ENCODE assay signal across 30 cellular contexts in genomic region chr1:2053217-2053616, GRCh38. TPM values are rescaled to one million over a fixed set of nuclear protein-coding genes. Genes with fewer than 3 reads are reported as not detected.
DNase-seq lines count a peak whose midpoint lies in the region; ATAC-seq and TF ChIP-seq lines count a peak whose summit lies in the region.
"Had no signal": no experiment of that assay in that cellular context is flagged by ENCODE, and none has a peak within 500 bp of the region (broad histone marks: within the 10 kb centered on the region; RNA-seq: fewer than 3 reads in every experiment).

No MANE protein-coding gene starts in this region.

- H4K12ac ChIP-seq in trophoblast cell (ENCODE audit: low read depth, low read length): no peak overlapping the region

- peaks cover 92% of the 10 kb centered on the region for H3K4me1 ChIP-seq in BLaER1
- no peaks in the 10 kb centered on the region; the same call in 1 of the 2 replicates for H3K4me1 ChIP-seq in HEK293 (ENCODE audit: control insufficient read depth, insufficient read depth, low read length)
- peaks cover 18 to 22% of the 10 kb centered on the region in 2 experiments for H3K4me1 ChIP-seq in trophoblast cell (ENCODE audit: control insufficient read depth in 1 of 2, insufficient read depth in 2 of 2, low read length in 2 of 2)
- H3K4me1 ChIP-seq: BE2C, psoas muscle, SJCRH30 had no signal

- H2AFZ ChIP-seq in trophoblast cell (ENCODE audit: insufficient read depth, low read length, poor library complexity): no peak overlapping the region
- H2AFZ ChIP-seq: GM23248 had no signal

- peaks cover 17% of the 10 kb centered on the region for H3K79me2 ChIP-seq in trophoblast cell (ENCODE audit: control insufficient read depth, insufficient read depth, low read length, poor library complexity)

- TF ChIP-seq CTCF in HEK293 (tag by site-specific recombination; IDR thresholded peaks at IDR 0.05): no peak

- H2BK12ac ChIP-seq in trophoblast cell (ENCODE audit: low read length): no peak overlapping the region

- WGBS in trophoblast cell (ENCODE audit: extremely low coverage, insufficient coverage, insufficient read length): no CpG with 5 or more reads among the region's 17 CpGs

- peaks cover 22% of the 10 kb centered on the region for H3K4me1 Mint-ChIP-seq in central memory CD8-positive, alpha-beta T cell
- peaks cover 14 to 23% (median 20%) of the 10 kb centered on the region in 4 donors for H3K4me1 Mint-ChIP-seq in naive thymus-derived CD8-positive, alpha-beta T cell

- peak overlapping the region; percentile 76 for H3K27ac ChIP-seq in BLaER1
- no peak overlapping the region for H3K27ac ChIP-seq in HEK293 (ENCODE audit: extremely low read depth, low read depth, low read length)
- no peak overlapping the region for H3K27ac ChIP-seq in trophoblast cell (ENCODE audit: low read depth, low read length)
- H3K27ac ChIP-seq: GM23248, psoas muscle, SJCRH30, thoracic aorta had no signal

- H4K8ac ChIP-seq in trophoblast cell (ENCODE audit: low read depth, low read length): no peak overlapping the region

- H3K4me3 ChIP-seq in BLaER1 (no peak overlapping the region), HEK293 (ENCODE audit: low read depth, low read length) (no peak overlapping the region), trophoblast cell (ENCODE audit: low read depth, low read length) (no peak overlapping the region)
- H3K4me3 ChIP-seq: cardiac muscle cell, GM23248, psoas muscle, SJCRH30, thoracic aorta had no signal

- no peak overlapping the region for H3K9ac ChIP-seq in BLaER1
- H3K9ac ChIP-seq in trophoblast cell (ENCODE audit: low read length): no peak overlapping the region
- H3K9ac ChIP-seq: GM23248 had no signal

- no peaks in the 10 kb centered on the region for H3K9me3 Mint-ChIP-seq in central memory CD8-positive, alpha-beta T cell
- H3K9me3 Mint-ChIP-seq in naive thymus-derived CD8-positive, alpha-beta T cell: no peaks in the 10 kb centered on the region
- H3K9me3 Mint-ChIP-seq: activated CD8-positive, alpha-beta T cell treated with anti-CD3 and anti-CD28 coated beads for 36 hours; activated naive CD4-positive, alpha-beta T cell treated with anti-CD3 and anti-CD28 coated beads, Interleukin-2, amount 50 U/mL, for 72 hours; stimulated activated naive CD8-positive, alpha-beta T cell treated with anti-CD3 and anti-CD28 coated beads, Interleukin-15, Interleukin-2, amounts not matched to agents 100 ng/mL and 50 ng/mL, for 24 hours had no signal

- H3K14ac ChIP-seq in trophoblast cell (ENCODE audit: low read length): no peak overlapping the region

- H3K36me3 Mint-ChIP-seq in central memory CD8-positive, alpha-beta T cell (ENCODE audit: insufficient read depth): peaks cover 11% of the 10 kb centered on the region
- peaks cover 0 to 25% (median 0%) of the 10 kb centered on the region in 3 donors for H3K36me3 Mint-ChIP-seq in naive thymus-derived CD8-positive, alpha-beta T cell
- H3K36me3 Mint-ChIP-seq: activated naive CD4-positive, alpha-beta T cell treated with anti-CD3 and anti-CD28 coated beads, Interleukin-2, amount 50 U/mL, for 72 hours had no signal

- H2BK5ac ChIP-seq in trophoblast cell (ENCODE audit: low read depth, low read length, poor library complexity): no peak overlapping the region

- no peak for ATAC-seq in central memory CD8-positive, alpha-beta T cell (replicated peaks; ENCODE audit: extremely low read depth, poor library complexity, severe bottlenecking)
- ATAC-seq in naive thymus-derived CD8-positive, alpha-beta T cell: no peak
- ATAC-seq in GM19023 (IDR thresholded peaks at IDR 0.05; ENCODE audit: unreplicated experiment) (no peak), GM21825 (IDR thresholded peaks at IDR 0.05; ENCODE audit: unreplicated experiment) (no peak)
- ATAC-seq: activated CD8-positive, alpha-beta T cell treated with anti-CD3 and anti-CD28 coated beads for 36 hours; activated naive CD4-positive, alpha-beta T cell treated with anti-CD3 and anti-CD28 coated beads, Interleukin-2, amount 50 U/mL, for 72 hours; esophagus mucosa; Panc1; psoas muscle had no signal

- no peaks in the 10 kb centered on the region for H3K27me3 Mint-ChIP-seq in central memory CD8-positive, alpha-beta T cell
- peaks cover 0 to 6% (median 2%) of the 10 kb centered on the region in 5 donors for H3K27me3 Mint-ChIP-seq in naive thymus-derived CD8-positive, alpha-beta T cell

- H3K4me3 Mint-ChIP-seq in central memory CD8-positive, alpha-beta T cell: peak overlapping the region; percentile 70
- peak overlapping the region in 8 of 10 donors; percentile 4 to 77 (median 40) for H3K4me3 Mint-ChIP-seq in naive thymus-derived CD8-positive, alpha-beta T cell
- H3K4me3 Mint-ChIP-seq: stimulated activated naive CD8-positive, alpha-beta T cell treated with anti-CD3 and anti-CD28 coated beads, Interleukin-15, Interleukin-2, amounts not matched to agents 100 ng/mL and 50 ng/mL, for 24 hours had no signal

- CTCF ChIA-PET in HEK293 (lab: Yijun Ruan, JAX): interaction anchor here (1.0 to 1.8 kb wide), 2 partner anchors 8 to 87 kb away, joined by 4 to 7 read pairs; no protein-coding TSS in a partner anchor

- H3K36me3 ChIP-seq in BLaER1: no peaks in the 10 kb centered on the region; the same call in 1 of the 2 replicates
- peaks cover 3 to 23% of the 10 kb centered on the region in 2 experiments; a peak in 2 of 3 replicates for H3K36me3 ChIP-seq in HEK293 (ENCODE audit: control insufficient read depth in 2 of 2, insufficient read depth in 1 of 2, low read length in 2 of 2)
- H3K36me3 ChIP-seq in trophoblast cell (ENCODE audit: control insufficient read depth in 1 of 2, insufficient read depth in 2 of 2, low read length in 2 of 2): peaks cover 19 to 20% of the 10 kb centered on the region in 2 experiments
- H3K36me3 ChIP-seq: BE2C, SJCRH30, thoracic aorta had no signal

- peaks cover 15% of the 10 kb centered on the region for H4K20me1 ChIP-seq in BLaER1

- no peak overlapping the region for H2BK120ac ChIP-seq in trophoblast cell (ENCODE audit: insufficient read depth, low read length, poor library complexity)

- H3K9me3 ChIP-seq in BLaER1 (no peaks in the 10 kb centered on the region), HEK293 (ENCODE audit: control insufficient read depth, insufficient read depth, low read depth, low read length) (no peaks in the 10 kb centered on the region), trophoblast cell (ENCODE audit: insufficient read depth, low read depth, low read length) (peaks cover 2% of the 10 kb centered on the region)
- H3K9me3 ChIP-seq: BE2C, psoas muscle, SJCRH30, thoracic aorta had no signal

- H3K27me3 ChIP-seq in BLaER1: peaks cover 45% of the 10 kb centered on the region
- H3K27me3 ChIP-seq in trophoblast cell (ENCODE audit: insufficient read depth, low read length): peaks cover 4% of the 10 kb centered on the region
- H3K27me3 ChIP-seq: cardiac muscle cell had no signal

- H2AK5ac ChIP-seq in trophoblast cell (ENCODE audit: low read length): no peak overlapping the region

- peak overlapping the region; percentile 90 for H3K4me2 ChIP-seq in BLaER1
- no peak overlapping the region for H3K4me2 ChIP-seq in trophoblast cell (ENCODE audit: low read length)

- peak overlapping the region; percentile 64 for H3K27ac Mint-ChIP-seq in central memory CD8-positive, alpha-beta T cell (ENCODE audit: low read depth)
- H3K27ac Mint-ChIP-seq in naive thymus-derived CD8-positive, alpha-beta T cell: peak overlapping the region in 3 of 10 donors; percentile 29 to 63 (median 43)
- H3K27ac Mint-ChIP-seq: activated CD8-positive, alpha-beta T cell treated with anti-CD3 and anti-CD28 coated beads for 36 hours; activated naive CD4-positive, alpha-beta T cell treated with anti-CD3 and anti-CD28 coated beads, Interleukin-2, amount 50 U/mL, for 72 hours; stimulated activated naive CD8-positive, alpha-beta T cell treated with anti-CD3 and anti-CD28 coated beads, Interleukin-15, Interleukin-2, amounts not matched to agents 100 ng/mL and 50 ng/mL, for 24 hours had no signal

- H3K79me1 ChIP-seq in trophoblast cell (ENCODE audit: low read length): peaks cover 10% of the 10 kb centered on the region

- no peak overlapping the region for H3K23ac ChIP-seq in trophoblast cell (ENCODE audit: low read length)

- no peak overlapping the region for H4K91ac ChIP-seq in trophoblast cell (ENCODE audit: low read depth, low read length)

- no peak overlapping the region for H3K18ac ChIP-seq in trophoblast cell (ENCODE audit: low read length)

- POLR2A ChIA-PET in HEK293 (lab: Yijun Ruan, JAX): no interaction called here
- POLR2A ChIA-PET in naive thymus-derived CD8-positive, alpha-beta T cell (lab: Charles Lee): no interaction called here

- no peak for DNase-seq in central memory CD8-positive, alpha-beta T cell (ENCODE audit: low spot score in 2 of 2)
- no peak for DNase-seq in naive thymus-derived CD8-positive, alpha-beta T cell
- DNase-seq in UCSD-AML1 (lab: John Stamatoyannopoulos, UW; ENCODE audit: unreplicated experiment): no peak
- DNase-seq in trophoblast cell: no peak
- DNase-seq: activated CD8-positive, alpha-beta T cell treated with anti-CD3 and anti-CD28 coated beads for 36 hours; aorta; BE2C; cortex of kidney; foreskin fibroblast; GM23248; head of caudate nucleus; mesendoderm; NCI-H1105; NCI-H187 treated with DMSO at 0.1 percent for 48 hours; NCI-H69; nucleus accumbens; psoas muscle; SJCRH30 had no signal

- H3K4ac ChIP-seq in trophoblast cell (ENCODE audit: low read depth, low read length): no peak overlapping the region

TF ChIP-seq in HEK293, 187 proteins besides CTCF, POLR2A, EP300 and RAD21 (continues in another document):
- TF ChIP-seq ZSCAN16 (tag by site-specific recombination; IDR thresholded peaks at IDR 0.05) (peak; percentile 93), ZBTB8A (tag by site-specific recombination; IDR thresholded peaks at IDR 0.05) (no peak), ZBTB7A (tag by site-specific recombination; IDR thresholded peaks at IDR 0.05; ENCODE audit: low read depth) (no peak), KLF7 (tag by site-specific recombination; IDR thresholded peaks at IDR 0.05; ENCODE audit: borderline replicate concordance) (no peak), ZNF843 (tag by site-specific recombination; IDR thresholded peaks at IDR 0.05) (no peak), ZNF76 (tag by site-specific recombination; IDR thresholded peaks at IDR 0.05; ENCODE audit: borderline replicate concordance, low read depth) (no peak), ZNF677 (tag by site-specific recombination; IDR thresholded peaks at IDR 0.05) (no peak), ZNF184 (tag by site-specific recombination; IDR thresholded peaks at IDR 0.05) (no peak)

RNA-seq across cellular contexts. Expression of gene PRKCZ, which starts 3.0 kb away (rescaled TPM):
- total RNA-seq in naive thymus-derived CD8-positive, alpha-beta T cell: 10 to 100 TPM; 29.8 to 33.9 TPM
- 10 to 100 TPM in 1 of 3 donors, 1 to 10 TPM in 2; 7.8 to 11.3 (median 9.2) TPM for polyA plus RNA-seq in naive thymus-derived CD8-positive, alpha-beta T cell
- polyA plus RNA-seq in trophoblast cell (2013): 232 and 240 TPM in 2 replicates

RNA-seq across cellular contexts. Expression of gene GABRD, which starts 34.1 kb away (rescaled TPM):
- not detected for total RNA-seq in naive thymus-derived CD8-positive, alpha-beta T cell
- not detected for polyA plus RNA-seq in naive thymus-derived CD8-positive, alpha-beta T cell
- polyA plus RNA-seq in trophoblast cell (2013): 0.05 and 0.08 TPM in 2 replicates
- total RNA-seq: A673; activated CD8-positive, alpha-beta T cell treated with anti-CD3 and anti-CD28 coated beads for 36 hours; activated naive CD4-positive, alpha-beta T cell treated with anti-CD3 and anti-CD28 coated beads, Interleukin-2, amount 50 U/mL, for 72 hours; cardiac muscle cell; GM23248; myocyte; SJCRH30; thoracic aorta had no signal
- polyA plus RNA-seq: aorta, cardiac muscle cell, GM23248 had no signal

RNA-seq across cellular contexts. Expression of gene CFAP74, which starts 49.6 kb away (rescaled TPM):
- not detected for total RNA-seq in naive thymus-derived CD8-positive, alpha-beta T cell
- not detected for polyA plus RNA-seq in naive thymus-derived CD8-positive, alpha-beta T cell
- polyA plus RNA-seq in trophoblast cell (2013): 0.03 and 0.15 TPM in 2 replicates
- total RNA-seq: A673; activated naive CD4-positive, alpha-beta T cell treated with anti-CD3 and anti-CD28 coated beads, Interleukin-2, amount 50 U/mL, for 72 hours; esophagus mucosa; GM23248; myocyte; psoas muscle; SJCRH30; thoracic aorta had no signal
- polyA plus RNA-seq: aorta, GM23248 had no signal
